Comparison of ENCODE assay signal across 18 cellular contexts in genomic region chr17:7502171-7502847, GRCh38. TPM values are rescaled to one million over a fixed set of nuclear protein-coding genes. Genes with fewer than 3 reads are reported as not detected.
DNase-seq lines count a peak whose midpoint lies in the region; ATAC-seq, FAIRE-seq and TF ChIP-seq lines count a peak whose summit lies in the region.
"Had no signal": no experiment of that assay in that cellular context is flagged by ENCODE, and none has a peak within 500 bp of the region (broad histone marks: within the 10 kb centered on the region; RNA-seq: fewer than 3 reads in every experiment).

No MANE protein-coding gene starts in this region.

- H3K36me3 Mint-ChIP-seq in activated naive CD8-positive, alpha-beta T cell = peaks cover 8% of the 10 kb centered on the region
- H3K36me3 Mint-ChIP-seq in activated naive CD8-positive, alpha-beta T cell treated with anti-CD3 and anti-CD28 coated beads, Interleukin-2, amount 50 U/mL, for 24 hours (ENCODE audit: low read depth) = peaks cover 77% of the 10 kb centered on the region
- peaks cover 46% of the 10 kb centered on the region for H3K36me3 Mint-ChIP-seq in HFFc6 (ENCODE audit: low read depth)
- H3K36me3 Mint-ChIP-seq in stimulated activated effector memory CD8-positive, alpha-beta T cell treated with anti-CD3 and anti-CD28 coated beads, Interleukin-12 subunit alpha, Interleukin-12 subunit beta, amount 100 ng/mL, for 72 hours = peaks cover 100% of the 10 kb centered on the region

- H3K4me3 Mint-ChIP-seq in activated naive CD8-positive, alpha-beta T cell = no peak overlapping the region
- H3K4me3 Mint-ChIP-seq in activated naive CD8-positive, alpha-beta T cell treated with anti-CD3 and anti-CD28 coated beads, Interleukin-2, amount 50 U/mL, for 24 hours = no peak overlapping the region
- H3K4me3 Mint-ChIP-seq in HFFc6 = no peak overlapping the region
- H3K4me3 Mint-ChIP-seq in stimulated activated effector memory CD8-positive, alpha-beta T cell treated with anti-CD3 and anti-CD28 coated beads, Interleukin-12 subunit alpha, Interleukin-12 subunit beta, amount 100 ng/mL, for 72 hours = no peak overlapping the region

- DNase-seq in activated naive CD8-positive, alpha-beta T cell treated with anti-CD3 and anti-CD28 coated beads, Interleukin-2, amount 50 U/mL, for 24 hours = no peak
- DNase-seq in HFFc6 (no peak), KG1 (lab: John Stamatoyannopoulos, UW) (no peak), kidney (no peak)
- no peak for DNase-seq in stimulated activated effector memory CD8-positive, alpha-beta T cell treated with anti-CD3 and anti-CD28 coated beads, Interleukin-12 subunit alpha, Interleukin-12 subunit beta, amount 100 ng/mL, for 72 hours (ENCODE audit: low spot score in 2 of 2)
- DNase-seq in activated CD8-positive, alpha-beta memory T cell treated with anti-CD3 and anti-CD28 coated beads for 24 hours = no peak
- DNase-seq: CD8-positive, alpha-beta memory T cell; MV-4-11; NCI-H2029; NCI-H345; NCI-H524 treated with DMSO at 0.1 percent for 48 hours; PC-9 had no signal

- peaks cover 0 to under 1% of the 10 kb centered on the region in 2 donors for H3K4me1 ChIP-seq in kidney (ENCODE audit: control insufficient read depth in 1 of 2, insufficient read depth in 1 of 2, low read depth in 1 of 2, low read length in 2 of 2)
- H3K4me1 ChIP-seq: BLaER1 treated with 17β-estradiol and CSF1 and Interleukin-3, amounts not matched to agents 10 nM and 100 nM had no signal

- peaks cover 65 to 80% of the 10 kb centered on the region in 2 donors for H3K36me3 ChIP-seq in kidney (ENCODE audit: control insufficient read depth in 1 of 2, insufficient read depth in 2 of 2, low read length in 2 of 2)

- no peak overlapping the region for H3K27ac ChIP-seq in kidney (ENCODE audit: low read depth in 2 of 2, low read length in 2 of 2)
- H3K27ac ChIP-seq: BLaER1 treated with 17β-estradiol and CSF1 and Interleukin-3, amounts not matched to agents 10 nM and 100 nM; PC-9 had no signal

- TF ChIP-seq CTCF in HFFc6 (IDR thresholded peaks at IDR 0.05) (0 out of 2 replicates have a peak, but pooled peaks have one; percentile 10), kidney (IDR thresholded peaks at IDR 0.05; ENCODE audit: borderline replicate concordance, extremely low read depth, insufficient read depth) (no peak)

- H3K27me3 Mint-ChIP-seq in activated naive CD8-positive, alpha-beta T cell = no peaks in the 10 kb centered on the region
- H3K27me3 Mint-ChIP-seq in activated naive CD8-positive, alpha-beta T cell treated with anti-CD3 and anti-CD28 coated beads, Interleukin-2, amount 50 U/mL, for 24 hours = no peaks in the 10 kb centered on the region
- no peaks in the 10 kb centered on the region; the same call in none of the 2 replicates for H3K27me3 Mint-ChIP-seq in HFFc6 (ENCODE audit: insufficient read depth)

- no peaks in the 10 kb centered on the region for H3K9me3 ChIP-seq in kidney (ENCODE audit: control insufficient read depth in 1 of 2, low read length in 2 of 2)
- H3K9me3 ChIP-seq: BLaER1 treated with 17β-estradiol and CSF1 and Interleukin-3, amounts not matched to agents 10 nM and 100 nM had no signal

- no peaks in the 10 kb centered on the region for H3K4me1 Mint-ChIP-seq in activated naive CD8-positive, alpha-beta T cell (ENCODE audit: low read depth)
- no peaks in the 10 kb centered on the region for H3K4me1 Mint-ChIP-seq in activated naive CD8-positive, alpha-beta T cell treated with anti-CD3 and anti-CD28 coated beads, Interleukin-2, amount 50 U/mL, for 24 hours
- no peaks in the 10 kb centered on the region for H3K4me1 Mint-ChIP-seq in HFFc6 (ENCODE audit: low read depth)
- no peaks in the 10 kb centered on the region for H3K4me1 Mint-ChIP-seq in stimulated activated effector memory CD8-positive, alpha-beta T cell treated with anti-CD3 and anti-CD28 coated beads, Interleukin-12 subunit alpha, Interleukin-12 subunit beta, amount 100 ng/mL, for 72 hours
- H3K4me1 Mint-ChIP-seq: CD8-positive, alpha-beta memory T cell had no signal

- ATAC-seq in activated naive CD8-positive, alpha-beta T cell treated with anti-CD3 and anti-CD28 coated beads, Interleukin-2, amount 50 U/mL, for 24 hours = no peak
- peak; percentile 27 for ATAC-seq in esophagus mucosa
- ATAC-seq in stimulated activated effector memory CD8-positive, alpha-beta T cell treated with anti-CD3 and anti-CD28 coated beads, Interleukin-12 subunit alpha, Interleukin-12 subunit beta, amount 100 ng/mL, for 72 hours = no peak

- peak overlapping the region; percentile 16 for H3K27ac Mint-ChIP-seq in activated naive CD8-positive, alpha-beta T cell
- no peak overlapping the region for H3K27ac Mint-ChIP-seq in activated naive CD8-positive, alpha-beta T cell treated with anti-CD3 and anti-CD28 coated beads, Interleukin-2, amount 50 U/mL, for 24 hours
- H3K27ac Mint-ChIP-seq in HFFc6 = no peak overlapping the region; the same call in 1 of the 2 replicates
- peak overlapping the region; percentile 10 for H3K27ac Mint-ChIP-seq in stimulated activated effector memory CD8-positive, alpha-beta T cell treated with anti-CD3 and anti-CD28 coated beads, Interleukin-12 subunit alpha, Interleukin-12 subunit beta, amount 100 ng/mL, for 72 hours

- no peak overlapping the region for H3K4me3 ChIP-seq in kidney (ENCODE audit: low read length in 2 of 2)
- H3K4me3 ChIP-seq: BLaER1 treated with 17β-estradiol and CSF1 and Interleukin-3, amounts not matched to agents 10 nM and 100 nM; PC-9 had no signal

- no peak overlapping the region for H3K9ac ChIP-seq in kidney (ENCODE audit: low read length in 2 of 2)

- no peak for FAIRE-seq in kidney (lab: Jason Lieb, UNC)
- FAIRE-seq: A204.1 had no signal

- intact Hi-C loops in kidney (cut with DNase I) = no loop called here

- no peaks in the 10 kb centered on the region for H3K9me3 Mint-ChIP-seq in activated naive CD8-positive, alpha-beta T cell (ENCODE audit: low read depth)
- H3K9me3 Mint-ChIP-seq in activated naive CD8-positive, alpha-beta T cell treated with anti-CD3 and anti-CD28 coated beads, Interleukin-2, amount 50 U/mL, for 24 hours = no peaks in the 10 kb centered on the region
- H3K9me3 Mint-ChIP-seq in HFFc6 = no peaks in the 10 kb centered on the region
- H3K9me3 Mint-ChIP-seq in stimulated activated effector memory CD8-positive, alpha-beta T cell treated with anti-CD3 and anti-CD28 coated beads, Interleukin-12 subunit alpha, Interleukin-12 subunit beta, amount 100 ng/mL, for 72 hours = no peaks in the 10 kb centered on the region
- H3K9me3 Mint-ChIP-seq: CD8-positive, alpha-beta memory T cell had no signal

RNA-seq across cellular contexts. Expression of gene POLR2A, which starts 18.1 kb away (rescaled TPM):
- 100 to 1,000 TPM; 111 to 127 (median 118) TPM for total RNA-seq in HFFc6 (2021; fragmentation: NEBNext Ultra II Directional; extraction: Animal tissue kit (Norgen Biotek cat#: 25700))
- total RNA-seq in esophagus mucosa (116 TPM), kidney (133 TPM)
- polyA plus RNA-seq in kidney (ENCODE audit: insufficient read depth, low read depth, low replicate concordance) = 18.6 TPM

RNA-seq across cellular contexts. Expression of gene SLC35G6, which starts 21.1 kb away (rescaled TPM):
- total RNA-seq in HFFc6 (2021; fragmentation: NEBNext Ultra II Directional; extraction: Animal tissue kit (Norgen Biotek cat#: 25700)) = not detected
- total RNA-seq in esophagus mucosa = not detected
- not detected for total RNA-seq in kidney
- not detected for polyA plus RNA-seq in kidney (ENCODE audit: insufficient read depth, low read depth, low replicate concordance)
- total RNA-seq: CD8-positive, alpha-beta memory T cell; H4; PC-9; SK-MEL-5 had no signal

RNA-seq across cellular contexts. Expression of gene ZBTB4, which starts 22.9 kb away (rescaled TPM):
- total RNA-seq in HFFc6 (2021; fragmentation: NEBNext Ultra II Directional; extraction: Animal tissue kit (Norgen Biotek cat#: 25700)) = 10 to 100 TPM; 62.7 to 75.9 (median 68.6) TPM
- total RNA-seq in esophagus mucosa = 21.0 TPM
- total RNA-seq in kidney = 64.8 TPM
- polyA plus RNA-seq in kidney (ENCODE audit: insufficient read depth, low read depth, low replicate concordance) = 23.2 TPM

RNA-seq across cellular contexts. Expression of gene TNFSF12, which starts 46.5 kb away (rescaled TPM):
- total RNA-seq in HFFc6 (2021; fragmentation: NEBNext Ultra II Directional; extraction: Animal tissue kit (Norgen Biotek cat#: 25700)) = 10 to 100 TPM; 22.0 to 28.3 (median 25.4) TPM
- total RNA-seq in esophagus mucosa = 2.7 TPM
- total RNA-seq in kidney = 48.0 TPM
- 61.8 TPM for polyA plus RNA-seq in kidney (ENCODE audit: insufficient read depth, low read depth, low replicate concordance)

RNA-seq across cellular contexts. Expression of gene TNFSF13, which starts 56.2 kb away (rescaled TPM):
- 1 to 10 TPM; 1.2 to 2.8 (median 1.5) TPM for total RNA-seq in HFFc6 (2021; fragmentation: NEBNext Ultra II Directional; extraction: Animal tissue kit (Norgen Biotek cat#: 25700))
- total RNA-seq in esophagus mucosa (6.4 TPM), kidney (99.2 TPM)
- polyA plus RNA-seq in kidney (ENCODE audit: insufficient read depth, low read depth, low replicate concordance) = 68.6 TPM
- total RNA-seq: H4 had no signal
- polyA plus RNA-seq: CD8-positive, alpha-beta memory T cell had no signal

Comparison
In these comparisons a context has a peak if more than half of its experiments do, and no peak if none do; other contexts are left out.
1. H3K27ac Mint-ChIP-seq: peak in activated naive CD8-positive, alpha-beta T cell (single experiment) and stimulated activated effector memory CD8-positive, alpha-beta T cell treated with anti-CD3 and anti-CD28 coated beads, Interleukin-12 subunit alpha, Interleukin-12 subunit beta, amount 100 ng/mL, for 72 hours (single experiment); none in activated naive CD8-positive, alpha-beta T cell treated with anti-CD3 and anti-CD28 coated beads, Interleukin-2, amount 50 U/mL, for 24 hours (single experiment) and HFFc6 (single experiment).